30 cellular contexts compared by ENCODE assay signal in genomic region chr11:130441726-130442125, GRCh38. TPM values are rescaled to one million over a fixed set of nuclear protein-coding genes. Genes with fewer than 3 reads are reported as not detected.
"Had no signal": no experiment of that assay in that cellular context is flagged by ENCODE, and none has a peak within 500 bp of the region (broad histone marks: within the 10 kb centered on the region; RNA-seq: fewer than 3 reads in every experiment).

No MANE protein-coding gene starts in this region.

- H3K4me3 ChIP-seq: adrenal gland, body of pancreas, K562, SK-N-MC had no signal

- H3K9me3 ChIP-seq: adrenal gland, body of pancreas had no signal

- H3K4me3 Mint-ChIP-seq: activated CD4-positive, alpha-beta memory T cell treated with anti-CD3 and anti-CD28 coated beads for 36 hours; activated CD4-positive, alpha-beta T cell treated with anti-CD3 and anti-CD28 coated beads, Interleukin-2, amount 10 ng/mL, durations not matched to agents 7 days and 5 days; activated naive CD8-positive, alpha-beta T cell treated with anti-CD3 and anti-CD28 coated beads, Interleukin-2, amount 10 ng/mL, durations not matched to agents 7 days and 5 days; activated T-helper 17 cell treated with anti-CD3 and anti-CD28 coated beads, Interleukin-2, amount 50 U/mL, for 72 hours; T-cell had no signal

- ATAC-seq: activated T-helper 17 cell treated with anti-CD3 and anti-CD28 coated beads, Interleukin-2, amount 50 U/mL, for 72 hours; body of pancreas; K562; Panc1; Right ventricle myocardium inferior; T-cell had no signal

- H3K36me3 ChIP-seq: adrenal gland had no signal

- H3K27ac ChIP-seq: adrenal gland, body of pancreas, SK-N-MC, VCaP had no signal

- H3K9me3 Mint-ChIP-seq: activated CD4-positive, alpha-beta memory T cell treated with anti-CD3 and anti-CD28 coated beads for 36 hours; activated CD4-positive, alpha-beta T cell treated with anti-CD3 and anti-CD28 coated beads, Interleukin-2, amount 10 ng/mL, durations not matched to agents 7 days and 5 days; activated T-helper 17 cell treated with anti-CD3 and anti-CD28 coated beads, Interleukin-2, amount 50 U/mL, for 72 hours; T-cell had no signal

- H3K27ac Mint-ChIP-seq: activated CD4-positive, alpha-beta memory T cell treated with anti-CD3 and anti-CD28 coated beads for 36 hours; activated CD4-positive, alpha-beta T cell treated with anti-CD3 and anti-CD28 coated beads, Interleukin-2, amount 10 ng/mL, durations not matched to agents 7 days and 5 days; activated naive CD8-positive, alpha-beta T cell treated with anti-CD3 and anti-CD28 coated beads, Interleukin-2, amount 10 ng/mL, durations not matched to agents 7 days and 5 days; activated T-helper 17 cell treated with anti-CD3 and anti-CD28 coated beads, Interleukin-2, amount 50 U/mL, for 72 hours; T-cell had no signal

- DNase-seq: activated CD4-positive, alpha-beta memory T cell treated with anti-CD3 and anti-CD28 coated beads for 36 hours; activated CD4-positive, alpha-beta T cell treated with anti-CD3 and anti-CD28 coated beads, Interleukin-2, amount 10 ng/mL, durations not matched to agents 7 days and 5 days; activated CD4-positive, CD25-positive, alpha-beta regulatory T cell; activated CD8-positive, alpha-beta memory T cell treated with anti-CD3 and anti-CD28 coated beads for 24 hours; activated gamma-delta T cell; activated naive CD4-positive, alpha-beta T cell treated with anti-CD3 and anti-CD28 coated beads, Interleukin-2, amount 50 U/mL, for 16 hours; activated naive CD8-positive, alpha-beta T cell treated with anti-CD3 and anti-CD28 coated beads, Interleukin-2, amount 10 ng/mL, durations not matched to agents 7 days and 5 days; activated T-cell treated with anti-CD3 and anti-CD28 coated beads, Interleukin-2, amount 50 U/mL, for 48 hours; adrenal gland; aorta; body of pancreas; Kasumi-1; NCI-H1048; NCI-H1930; NCI-H2171; NCI-H2227 treated with DMSO at 0.1 percent for 48 hours; NCI-H69; NK-92 treated with Interleukin-12 subunit alpha and Interleukin-12 subunit beta, amount 100 ng/mL, for 24 hours; OCI-M1; RPMI8226; T-cell had no signal

- H3K27me3 ChIP-seq: body of pancreas had no signal

- H3K4me1 ChIP-seq: adrenal gland, body of pancreas had no signal

- H3K36me3 Mint-ChIP-seq: activated CD4-positive, alpha-beta memory T cell treated with anti-CD3 and anti-CD28 coated beads for 36 hours; T-cell had no signal

RNA-seq across cellular contexts. Expression of gene ADAMTS15, which starts 6.7 kb away (rescaled TPM):
- total RNA-seq: activated CD4-positive, alpha-beta memory T cell treated with anti-CD3 and anti-CD28 coated beads for 36 hours; activated T-helper 17 cell treated with anti-CD3 and anti-CD28 coated beads, Interleukin-2, amount 50 U/mL, for 72 hours had no signal

RNA-seq across cellular contexts. Expression of gene ADAMTS8, which starts 13.3 kb away (rescaled TPM):
- total RNA-seq: activated CD4-positive, alpha-beta memory T cell treated with anti-CD3 and anti-CD28 coated beads for 36 hours; activated CD4-positive, alpha-beta T cell treated with anti-CD3 and anti-CD28 coated beads, Interleukin-2, amount 10 ng/mL, durations not matched to agents 7 days and 5 days; activated naive CD8-positive, alpha-beta T cell treated with anti-CD3 and anti-CD28 coated beads, Interleukin-2, amount 10 ng/mL, durations not matched to agents 7 days and 5 days; activated T-helper 17 cell treated with anti-CD3 and anti-CD28 coated beads, Interleukin-2, amount 50 U/mL, for 72 hours; bronchial epithelial cell; K562; M059J; T-helper 2 cell treated with Interferon-gamma antibody and Interleukin-4, amounts not matched to agents 100 ng/mL and 5 ng/mL, for 36 hours had no signal
